28 cellular contexts compared by ENCODE assay signal in genomic region chr1:44523747-44524146, GRCh38.
DNase-seq lines count a peak whose midpoint lies in the region; ATAC-seq and TF ChIP-seq lines count a peak whose summit lies in the region.
"Had no signal": no experiment of that assay in that cellular context is flagged by ENCODE, and none has a peak within 500 bp of the region (broad histone marks: within the 10 kb centered on the region; RNA-seq: fewer than 3 reads in every experiment).

No MANE protein-coding gene starts in this region.

- no peak for ATAC-seq in HG03354 (IDR thresholded peaks at IDR 0.05; ENCODE audit: poor library complexity, severe bottlenecking, unreplicated experiment)
- ATAC-seq: naive thymus-derived CD8-positive, alpha-beta T cell; pancreas; stimulated activated naive B cell treated with anti-CD40 and anti-IgM and Interleukin-4, amounts not matched to agents 10 μg/mL and 1 μg/mL and 100 μg/mL, for 72 hours had no signal

- H3K18ac ChIP-seq in trophoblast cell (ENCODE audit: low read length) = no peak overlapping the region

- H2BK120ac ChIP-seq in trophoblast cell (ENCODE audit: insufficient read depth, low read length, poor library complexity) = no peak overlapping the region

- no peaks in the 10 kb centered on the region for H3K79me1 ChIP-seq in trophoblast cell (ENCODE audit: low read length)

- no peaks in the 10 kb centered on the region for H3K79me2 ChIP-seq in trophoblast cell (ENCODE audit: control insufficient read depth, insufficient read depth, low read length, poor library complexity)

- H3K9ac ChIP-seq in iPS-15b (ENCODE audit: low read depth, low read length) (no peak overlapping the region), trophoblast cell (ENCODE audit: low read length) (no peak overlapping the region)
- H3K9ac ChIP-seq: BLaER1 treated with 17β-estradiol and CSF1 and Interleukin-3, amounts not matched to agents 10 nM and 100 nM had no signal

- TF ChIP-seq CTCF in ovary (IDR thresholded peaks at IDR 0.05) = no peak

- no peak overlapping the region for H2AK5ac ChIP-seq in trophoblast cell (ENCODE audit: low read length)

- H3K23ac ChIP-seq in trophoblast cell (ENCODE audit: low read length) = no peak overlapping the region

- H3K4me2 ChIP-seq in trophoblast cell (ENCODE audit: low read length) = peak overlapping the region; percentile 53
- H3K4me2 ChIP-seq: BLaER1 treated with 17β-estradiol and CSF1 and Interleukin-3, amounts not matched to agents 10 nM and 100 nM had no signal

- H3K27ac ChIP-seq in angular gyrus (ENCODE audit: low read depth, low read length) (peak overlapping the region; percentile 86), trophoblast cell (ENCODE audit: low read depth, low read length) (no peak overlapping the region), ovary (no peak overlapping the region)
- H3K27ac ChIP-seq: 22Rv1; BLaER1 treated with 17β-estradiol and CSF1 and Interleukin-3, amounts not matched to agents 10 nM and 100 nM; epithelial cell of prostate; pancreas; skin epidermis; suprapubic skin; VCaP had no signal

- H2AFZ ChIP-seq in trophoblast cell (ENCODE audit: insufficient read depth, low read length, poor library complexity) = no peak overlapping the region

- H4K8ac ChIP-seq in trophoblast cell (ENCODE audit: low read depth, low read length) = no peak overlapping the region

- WGBS in trophoblast cell (ENCODE audit: extremely low coverage, insufficient coverage, insufficient read length) = no CpG with 5 or more reads among the region's 8 CpGs
- WGBS in ovary, 3 donors = 51 to 70% (median 63%) methylated on average over 8 of the region's 8 CpGs

- H2BK5ac ChIP-seq in trophoblast cell (ENCODE audit: low read depth, low read length, poor library complexity) = no peak overlapping the region

- H3K9me3 ChIP-seq in iPS-15b (ENCODE audit: control insufficient read depth, insufficient read depth, low read length) (no peaks in the 10 kb centered on the region), trophoblast cell (ENCODE audit: insufficient read depth, low read depth, low read length) (no peaks in the 10 kb centered on the region), ovary (no peaks in the 10 kb centered on the region)
- H3K9me3 ChIP-seq: BLaER1 treated with 17β-estradiol and CSF1 and Interleukin-3, amounts not matched to agents 10 nM and 100 nM; pancreas; suprapubic skin had no signal

- H3K4me3 ChIP-seq in iPS-15b (ENCODE audit: low read depth, low read length) = peak overlapping the region; percentile 45
- no peak overlapping the region for H3K4me3 ChIP-seq in trophoblast cell (ENCODE audit: low read depth, low read length)
- no peak overlapping the region for H3K4me3 ChIP-seq in ovary
- H3K4me3 ChIP-seq: BLaER1 treated with 17β-estradiol and CSF1 and Interleukin-3, amounts not matched to agents 10 nM and 100 nM; lung; pancreas; skin epidermis; suprapubic skin had no signal

- no peaks in the 10 kb centered on the region for H3K27me3 ChIP-seq in iPS-15b (ENCODE audit: control insufficient read depth, insufficient read depth, low read length)
- H3K27me3 ChIP-seq in trophoblast cell (ENCODE audit: insufficient read depth, low read length) = no peaks in the 10 kb centered on the region
- H3K27me3 ChIP-seq in ovary = no peaks in the 10 kb centered on the region
- H3K27me3 ChIP-seq: BLaER1 treated with 17β-estradiol and CSF1 and Interleukin-3, amounts not matched to agents 10 nM and 100 nM had no signal

- H4K12ac ChIP-seq in trophoblast cell (ENCODE audit: low read depth, low read length) = no peak overlapping the region

- H2BK12ac ChIP-seq in trophoblast cell (ENCODE audit: low read length) = no peak overlapping the region

- no peak overlapping the region for H3K14ac ChIP-seq in trophoblast cell (ENCODE audit: low read length)

- H3K4me1 ChIP-seq in iPS-15b (ENCODE audit: control insufficient read depth, insufficient read depth, low read length) (peaks cover 18% of the 10 kb centered on the region), trophoblast cell (ENCODE audit: control insufficient read depth in 1 of 2, insufficient read depth in 2 of 2, low read length in 2 of 2) (peaks cover 3% of the 10 kb centered on the region in 2 experiments), ovary (ENCODE audit: insufficient read depth) (no peaks in the 10 kb centered on the region)
- H3K4me1 ChIP-seq: pancreas had no signal

- no peak for TF ChIP-seq POLR2A in ovary (IDR thresholded peaks at IDR 0.05)

- intact Hi-C loops in ovary (cut with DNase I) = no loop called here

- no peak overlapping the region for H3K4ac ChIP-seq in trophoblast cell (ENCODE audit: low read depth, low read length)

- no peak for TF ChIP-seq EP300 in ovary (IDR thresholded peaks at IDR 0.05)

- H3K36me3 ChIP-seq in iPS-15b (ENCODE audit: control insufficient read depth, insufficient read depth, low read length) (no peaks in the 10 kb centered on the region), trophoblast cell (ENCODE audit: control insufficient read depth in 1 of 2, insufficient read depth in 2 of 2, low read length in 2 of 2) (no peaks in the 10 kb centered on the region), ovary (no peaks in the 10 kb centered on the region)
- H3K36me3 ChIP-seq: BLaER1 treated with 17β-estradiol and CSF1 and Interleukin-3, amounts not matched to agents 10 nM and 100 nM; pancreas; suprapubic skin had no signal

- H4K91ac ChIP-seq in trophoblast cell (ENCODE audit: low read depth, low read length) = no peak overlapping the region

- DNase-seq in DMS153 (lab: John Stamatoyannopoulos, UW) = peak; percentile 12
- no peak for DNase-seq in DMS153 treated with DMSO at 0.1 percent for 48 hours (lab: John Stamatoyannopoulos, UW; ENCODE audit: unreplicated experiment)
- no peak for DNase-seq in trophoblast cell
- DNase-seq in NCI-H748 (lab: John Stamatoyannopoulos, UW; ENCODE audit: unreplicated experiment) = no peak
- DNase-seq in ovary = no peak
- DNase-seq: activated CD4-positive, alpha-beta T cell treated with anti-CD3 and anti-CD28 coated beads for 4 hours; activated T-cell treated with anti-CD3 and anti-CD28 coated beads for 4 hours; amniotic stem cell; effector CD8-positive, alpha-beta T cell; GDM1; naive thymus-derived CD8-positive, alpha-beta T cell; NCI-H1092; NCI-H187 treated with DMSO at 0.1 percent for 48 hours; NCI-H524 treated with DMSO at 0.1 percent for 48 hours; pancreas; SHP77 treated with DMSO at 0.1 percent for 48 hours; stimulated activated naive B cell treated with anti-CD40 and anti-IgM and Interleukin-4, amounts not matched to agents 10 μg/mL and 1 μg/mL and 100 μg/mL, for 72 hours; T1000 had no signal
